Comparison of ENCODE assay signal across 10 cellular contexts in genomic region chr6:113432729-113433505, GRCh38.
DNase-seq lines count a peak whose midpoint lies in the region; ATAC-seq, FAIRE-seq and TF ChIP-seq lines count a peak whose summit lies in the region.
"Had no signal": no experiment of that assay in that cellular context is flagged by ENCODE, and none has a peak within 500 bp of the region (broad histone marks: within the 10 kb centered on the region; RNA-seq: fewer than 3 reads in every experiment).

No MANE protein-coding gene starts in this region.

- H3F3A ChIP-seq in GM23338 (replicated peaks; ENCODE audit: low read depth), result no peaks in the 10 kb centered on the region

- no peaks in the 10 kb centered on the region for H3K4me1 Mint-ChIP-seq in GM23338

- TF ChIP-seq POLR2A in HepG2 (IDR thresholded peaks at IDR 0.05; ENCODE audit: insufficient read depth in 1 of 2, low read depth in 2 of 2, low read length in 2 of 2), result no peak
- no peak for TF ChIP-seq POLR2A in suprapubic skin (IDR thresholded peaks at IDR 0.05)

- H3K9me3 ChIP-seq in HepG2 (ENCODE audit: low read length) (no peaks in the 10 kb centered on the region), suprapubic skin (no peaks in the 10 kb centered on the region)

- peaks cover 10% of the 10 kb centered on the region for H3K9me2 ChIP-seq in GM23338 (ENCODE audit: insufficient read depth)

- BruUV-seq in HepG2 (replicated peaks; lab: Mats Ljungman, UMichigan), result no TSS peak

- H3K4me2 ChIP-seq in GM23338, result no peak overlapping the region
- H3K4me2 ChIP-seq in HepG2 (ENCODE audit: low read depth, low read length), result no peak overlapping the region

- H3K36me3 ChIP-seq in GM23338 (ENCODE audit: insufficient read depth) (no peaks in the 10 kb centered on the region), HepG2 (replicated peaks in 1 of 2; ENCODE audit: control insufficient read depth in 1 of 2, insufficient read depth in 2 of 2, low read length in 2 of 2) (no peaks in the 10 kb centered on the region), suprapubic skin (no peaks in the 10 kb centered on the region)

- 3% methylated on average over 2 of the region's 2 CpGs for whole genome bisulfite sequencing in HepG2 (ENCODE audit: low lambda C conversion rate)
- WGBS in suprapubic skin, result 47% methylated on average over 2 of the region's 2 CpGs

- FAIRE-seq in HepG2 (lab: Jason Lieb, UNC), result no peak

- H3K9ac ChIP-seq in HepG2 (ENCODE audit: insufficient read depth, low read depth, low read length), result no peak overlapping the region

- TF ChIP-seq RAD21 in HepG2 (CRISPR knock-in tag; IDR thresholded peaks at IDR 0.05), result no peak

- in situ Hi-C loops in HepG2 (cut with HindIII; ENCODE audit: extremely low pct_ligation_motif_present, low pct_unique_long_range_greater_than_20kb), result no loop called here

- peak overlapping the region; percentile 8; the same call in 1 of the 2 replicates for H3K27ac Mint-ChIP-seq in GM23338
- H3K27ac Mint-ChIP-seq: effector memory CD8-positive, alpha-beta T cell had no signal

- no peaks in the 10 kb centered on the region for H3K9me3 Mint-ChIP-seq in GM23338
- H3K9me3 Mint-ChIP-seq: effector memory CD8-positive, alpha-beta T cell had no signal

- no peak; a peak in 1 of 4 replicates for TF ChIP-seq EP300 in HepG2 (IDR thresholded peaks at IDR 0.05; ENCODE audit: low read depth in 2 of 2, low read length in 2 of 2)
- no peak for TF ChIP-seq EP300 in HepG2 (CRISPR knock-in tag; IDR thresholded peaks at IDR 0.05; ENCODE audit: borderline replicate concordance)
- no peak for TF ChIP-seq EP300 in suprapubic skin (IDR thresholded peaks at IDR 0.05)

- H3K27me3 Mint-ChIP-seq in GM23338 (ENCODE audit: insufficient read depth, low read depth, poor library complexity), result no peaks in the 10 kb centered on the region
- H3K27me3 Mint-ChIP-seq: effector memory CD8-positive, alpha-beta T cell had no signal

- ATAC-seq in GM23338 (no peak), HepG2 (peak; percentile 45), GM19452 (IDR thresholded peaks at IDR 0.05; ENCODE audit: unreplicated experiment) (no peak), HG03196 (IDR thresholded peaks at IDR 0.05; ENCODE audit: unreplicated experiment) (no peak)
- no peak for ATAC-seq in stimulated activated naive CD8-positive, alpha-beta T cell treated with anti-CD3 and anti-CD28 coated beads, Interleukin-15, Interleukin-2, amounts not matched to agents 100 U/mL and 50 U/mL, for 24 hours
- ATAC-seq: effector memory CD8-positive, alpha-beta T cell had no signal

- H3K4me3 ChIP-seq in GM23338 (no peak overlapping the region), WI38 (ENCODE audit: low read depth, low read length) (0 out of 2 replicates have a peak overlapping the region, but pooled peaks have one; percentile 18), HepG2 (replicated peaks in 1 of 3; ENCODE audit: insufficient read depth in 1 of 3, low read depth in 2 of 3, low read length in 3 of 3) (no peak overlapping the region), suprapubic skin (peak overlapping the region; percentile 12)

- H3K4me1 ChIP-seq in GM23338 (ENCODE audit: insufficient read depth) (no peaks in the 10 kb centered on the region), HepG2 (ENCODE audit: insufficient read depth, low read length) (peaks cover 18% of the 10 kb centered on the region), suprapubic skin (peaks cover 29% of the 10 kb centered on the region)

- H3K36me3 Mint-ChIP-seq in GM23338 (ENCODE audit: low read depth), result no peaks in the 10 kb centered on the region

- H3K4me3 Mint-ChIP-seq in GM23338, result no peak overlapping the region
- H3K4me3 Mint-ChIP-seq: effector memory CD8-positive, alpha-beta T cell had no signal

- H3K27ac ChIP-seq in GM23338 (ENCODE audit: low read depth) (no peak overlapping the region), HepG2 (ENCODE audit: extremely low read length, insufficient read depth, low read length) (no peak overlapping the region), suprapubic skin (peak overlapping the region; percentile 73)

- CTCF ChIA-PET in HepG2 (lab: Yijun Ruan, JAX; ENCODE audit: low intra/inter-chr PET ratio, low total read pairs), result no interaction called here

- H2AFZ ChIP-seq in GM23338 (peak overlapping the region; percentile 61; the same call in 1 of the 2 replicates), HepG2 (ENCODE audit: low read length) (no peak overlapping the region)

- no peaks in the 10 kb centered on the region for H3K27me3 ChIP-seq in GM23338 (ENCODE audit: insufficient read depth)
- no peaks in the 10 kb centered on the region for H3K27me3 ChIP-seq in HepG2 (ENCODE audit: control insufficient read depth in 1 of 2, insufficient read depth in 2 of 2, low read length in 2 of 2)
- no peaks in the 10 kb centered on the region for H3K27me3 ChIP-seq in suprapubic skin

- TF ChIP-seq CTCF in GM23338 (conservative IDR thresholded peaks at IDR 0.05; ENCODE audit: low read depth in 2 of 2) (no peak), WI38 (IDR thresholded peaks at IDR 0.05; ENCODE audit: low read depth, low read length) (no peak), HepG2 (CRISPR knock-in tag; IDR thresholded peaks at IDR 0.05) (no peak), suprapubic skin (IDR thresholded peaks at IDR 0.05) (no peak)

- POLR2A ChIA-PET in HepG2 (lab: Yijun Ruan, JAX), result no interaction called here

- no peaks in the 10 kb centered on the region for H4K20me1 ChIP-seq in GM23338 (replicated peaks; ENCODE audit: insufficient read depth)
- H4K20me1 ChIP-seq in HepG2 (ENCODE audit: insufficient read depth, low read length), result no peaks in the 10 kb centered on the region

- no peak for DNase-seq in GM23338 (ENCODE audit: low spot score)
- no peak for DNase-seq in HepG2 (ENCODE audit: low spot score)
- DNase-seq in suprapubic skin (ENCODE audit: low spot score in 2 of 2), result no peak
- DNase-seq in stimulated activated naive CD8-positive, alpha-beta T cell treated with anti-CD3 and anti-CD28 coated beads, Interleukin-15, Interleukin-2, amounts not matched to agents 100 U/mL and 50 U/mL, for 24 hours, result no peak
- DNase-seq: effector memory CD8-positive, alpha-beta T cell; NCI-H1092; stimulated activated naive CD4-positive, alpha-beta T cell had no signal

- intact Hi-C loops in HepG2 (cut with micrococcal nuclease; ENCODE audit: unreplicated experiment), result loop anchor here (5.0 kb wide), 1 partner anchor 316 kb away; no protein-coding TSS in a partner anchor

- H3K79me2 ChIP-seq in GM23338 (replicated peaks; ENCODE audit: insufficient read depth) (no peaks in the 10 kb centered on the region), HepG2 (ENCODE audit: insufficient read depth, low read length) (no peaks in the 10 kb centered on the region)

TF ChIP-seq in GM23338, 12 proteins besides CTCF, POLR2A, EP300 and RAD21:
- TF ChIP-seq POLR2AphosphoS5 (IDR thresholded peaks at IDR 0.05; ENCODE audit: low read depth), result no peak
- no peak for TF ChIP-seq ZNF331 (CRISPR knock-in tag; IDR thresholded peaks at IDR 0.05; ENCODE audit: low read depth)

TF ChIP-seq in HepG2, 621 proteins besides CTCF, POLR2A, EP300 and RAD21:
- no peak for TF ChIP-seq NONO (IDR thresholded peaks at IDR 0.05)
- 0 out of 2 replicates have a peak, but pooled peaks have one; percentile 2 for TF ChIP-seq NONO (CRISPR knock-in tag; conservative IDR thresholded peaks at IDR 0.05)
- TF ChIP-seq ZNF790 (CRISPR knock-in tag; IDR thresholded peaks at IDR 0.05; ENCODE audit: borderline replicate concordance), result no peak

Comparison
In these comparisons a context has a peak if more than half of its experiments do, and no peak if none do; other contexts are left out.
1. H3K4me3 ChIP-seq: peak in WI38 (single experiment) and suprapubic skin (single experiment); none in GM23338 (single experiment) and HepG2 (0 of 3).